Comparison of ENCODE assay signal across 11 cellular contexts in the genomic region with DNA sequence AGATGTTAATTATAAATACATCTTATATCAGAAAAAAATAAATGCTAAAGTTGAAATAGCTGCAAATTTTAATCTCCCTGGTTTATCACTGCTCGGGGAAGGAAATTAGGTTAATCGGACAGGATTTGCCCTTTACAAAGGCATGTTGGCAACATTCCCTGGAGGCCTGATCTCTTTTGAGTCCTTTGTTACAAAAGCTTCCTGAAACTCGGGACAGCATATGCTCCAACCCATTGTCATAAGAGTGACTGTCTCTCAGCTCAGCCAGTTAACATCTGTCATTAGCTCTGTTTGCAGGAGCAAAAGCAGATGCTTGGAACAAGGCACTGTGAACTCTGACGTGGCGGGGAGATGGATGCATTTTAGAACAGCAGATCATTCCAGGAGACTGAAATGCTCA.
A peak's percentile ranks its signal among the peaks of the same experiment; 100 is the strongest.
DNase-seq lines count a peak whose midpoint lies in the region; ATAC-seq, FAIRE-seq and TF ChIP-seq lines count a peak whose summit lies in the region.
"Had no signal": no experiment of that assay in that cellular context is flagged by ENCODE, and none has a peak within 500 bp of the region (broad histone marks: within the 10 kb centered on the region; RNA-seq: fewer than 3 reads in every experiment).

No MANE protein-coding gene starts in this region.

- H3K27ac ChIP-seq in BLaER1: peak overlapping the region; percentile 65
- no peak overlapping the region for H3K27ac ChIP-seq in K562 (ENCODE audit: extremely low read depth, low read depth, low read length)

- H4K20me1 ChIP-seq in BLaER1 (no peaks in the 10 kb centered on the region), K562 (replicated peaks; ENCODE audit: control insufficient read depth, insufficient read depth, low read length) (no peaks in the 10 kb centered on the region)

- TF ChIP-seq EP300 in K562 (IDR thresholded peaks at IDR 0.05; ENCODE audit: low read length): no peak

- no peak overlapping the region for H3K4me3 Mint-ChIP-seq in stimulated activated naive B cell treated with anti-CD40 and anti-IgM and Interleukin-4, amounts not matched to agents 10 μg/mL and 1 μg/mL and 100 μg/mL, for 72 hours
- H3K4me3 Mint-ChIP-seq: CD4-positive, alpha-beta T cell had no signal

- H3K9me1 ChIP-seq in K562 (ENCODE audit: control insufficient read depth, insufficient read depth, low read length): no peaks in the 10 kb centered on the region

- no TSS peak for BruUV-seq in K562 (replicated peaks; lab: Mats Ljungman, UMichigan)

- H3K27ac Mint-ChIP-seq in stimulated activated naive B cell treated with anti-CD40 and anti-IgM and Interleukin-4, amounts not matched to agents 10 μg/mL and 1 μg/mL and 100 μg/mL, for 72 hours: no peak overlapping the region
- H3K27ac Mint-ChIP-seq: CD4-positive, alpha-beta T cell had no signal

- intact Hi-C loops in K562 (cut with micrococcal nuclease): no loop called here

- CTCF ChIA-PET in K562 (lab: Yijun Ruan, JAX; ENCODE audit: low intra/inter-chr PET ratio): no interaction called here

- no peaks in the 10 kb centered on the region for H3K27me3 Mint-ChIP-seq in stimulated activated naive B cell treated with anti-CD40 and anti-IgM and Interleukin-4, amounts not matched to agents 10 μg/mL and 1 μg/mL and 100 μg/mL, for 72 hours

- peak; percentile 63 for FAIRE-seq in K562 (lab: Jason Lieb, UNC)

- no peak for ATAC-seq in K562
- ATAC-seq in left lobe of liver: peak; percentile 56
- ATAC-seq in stimulated activated naive B cell treated with anti-CD40 and anti-IgM and Interleukin-4, amounts not matched to agents 10 μg/mL and 1 μg/mL and 100 μg/mL, for 72 hours (replicated peaks): no peak
- no peak for ATAC-seq in HG02852 (IDR thresholded peaks at IDR 0.05; ENCODE audit: unreplicated experiment)

- 1% methylated on average over 5 of the region's 5 CpGs for WGBS in K562 (ENCODE audit: insufficient coverage, low coverage, missing lambda C conversion rate)

- H3K4me2 ChIP-seq in BLaER1 (peak overlapping the region; percentile 69), K562 (ENCODE audit: insufficient read depth, low read length) (no peak overlapping the region)

- H3K4me3 ChIP-seq in BLaER1 (no peak overlapping the region), K562 (no peak overlapping the region)

- H2AFZ ChIP-seq in K562 (ENCODE audit: low read depth, low read length): no peak overlapping the region

- no peaks in the 10 kb centered on the region for H3K36me3 Mint-ChIP-seq in stimulated activated naive B cell treated with anti-CD40 and anti-IgM and Interleukin-4, amounts not matched to agents 10 μg/mL and 1 μg/mL and 100 μg/mL, for 72 hours

- DNase-seq in NCI-H187 treated with DMSO at 0.1 percent for 48 hours (lab: John Stamatoyannopoulos, UW): peak; percentile 35
- no peak for DNase-seq in K562 (ENCODE audit: extremely low read depth in 1 of 4, low spot score in 3 of 4)
- DNase-seq in left lobe of liver (ENCODE audit: low spot score): no peak
- no peak for DNase-seq in NOMO-1 treated with DMSO at 0.1 percent for 48 hours (lab: John Stamatoyannopoulos, UW; ENCODE audit: unreplicated experiment)
- no peak for DNase-seq in dedifferentiated amniotic fluid mesenchymal stem cell (ENCODE audit: extremely low spot score)
- DNase-seq in stimulated activated naive B cell treated with anti-CD40 and anti-IgM and Interleukin-4, amounts not matched to agents 10 μg/mL and 1 μg/mL and 100 μg/mL, for 72 hours: no peak
- DNase-seq: CD4-positive, alpha-beta T cell; NCI-H1105; SW 1271 had no signal

- no peak for TF ChIP-seq CTCF in K562 (IDR thresholded peaks at IDR 0.05 in 2 of 3, conservative IDR thresholded peaks at IDR 0.05 in 1 of 3; ENCODE audit: insufficient read depth in 2 of 3, low read depth in 1 of 3, low read length in 3 of 3)

- H3K9me3 Mint-ChIP-seq in stimulated activated naive B cell treated with anti-CD40 and anti-IgM and Interleukin-4, amounts not matched to agents 10 μg/mL and 1 μg/mL and 100 μg/mL, for 72 hours: no peaks in the 10 kb centered on the region
- H3K9me3 Mint-ChIP-seq: CD4-positive, alpha-beta T cell had no signal

- H3K79me2 ChIP-seq in K562 (ENCODE audit: control insufficient read depth, insufficient read depth, low read length): no peaks in the 10 kb centered on the region

- H3K36me3 ChIP-seq in BLaER1: no peaks in the 10 kb centered on the region
- H3K36me3 ChIP-seq in K562 (ENCODE audit: control insufficient read depth, insufficient read depth, low read length): no peaks in the 10 kb centered on the region

- H3K4me1 ChIP-seq in BLaER1: peaks cover 67% of the 10 kb centered on the region
- H3K4me1 ChIP-seq in K562 (replicated peaks in 1 of 2; ENCODE audit: control insufficient read depth in 2 of 2, insufficient read depth in 2 of 2, low read length in 2 of 2): no peaks in the 10 kb centered on the region

- no peaks in the 10 kb centered on the region for H3K4me1 Mint-ChIP-seq in stimulated activated naive B cell treated with anti-CD40 and anti-IgM and Interleukin-4, amounts not matched to agents 10 μg/mL and 1 μg/mL and 100 μg/mL, for 72 hours

- in situ Hi-C loops in K562 (cut with MboI): no loop called here

- H3K9ac ChIP-seq in BLaER1: no peak overlapping the region; the same call in 1 of the 2 replicates
- H3K9ac ChIP-seq in K562 (ENCODE audit: insufficient read depth in 1 of 2, low read depth in 2 of 2, low read length in 2 of 2): no peak overlapping the region

- POLR2A ChIA-PET in K562 (lab: Yijun Ruan, JAX): no interaction called here

- H3K27me3 ChIP-seq in BLaER1: no peaks in the 10 kb centered on the region
- peaks cover 0 to 3% of the 10 kb centered on the region in 2 experiments; a peak in 1 of 5 replicates for H3K27me3 ChIP-seq in K562 (ENCODE audit: control insufficient read depth in 2 of 2, insufficient read depth in 2 of 2, low read length in 2 of 2)

- TF ChIP-seq RAD21 in K562 (CRISPR knock-in tag; conservative IDR thresholded peaks at IDR 0.05 in 1 of 2, IDR thresholded peaks at IDR 0.05 in 1 of 2): no peak

- H3K9me3 ChIP-seq in BLaER1: peaks cover 11% of the 10 kb centered on the region
- no peaks in the 10 kb centered on the region for H3K9me3 ChIP-seq in K562 (replicated peaks; ENCODE audit: control insufficient read depth, insufficient read depth, low read depth, low read length)

- TF ChIP-seq POLR2A in K562 (conservative IDR thresholded peaks at IDR 0.05): no peak

TF ChIP-seq in K562, 482 proteins besides CTCF, POLR2A, EP300 and RAD21 (continues in another document):
- no peak for TF ChIP-seq TBP (optimal IDR thresholded peaks at IDR 0.05; ENCODE audit: low read depth, low read length)
- TF ChIP-seq, protein P1, sequence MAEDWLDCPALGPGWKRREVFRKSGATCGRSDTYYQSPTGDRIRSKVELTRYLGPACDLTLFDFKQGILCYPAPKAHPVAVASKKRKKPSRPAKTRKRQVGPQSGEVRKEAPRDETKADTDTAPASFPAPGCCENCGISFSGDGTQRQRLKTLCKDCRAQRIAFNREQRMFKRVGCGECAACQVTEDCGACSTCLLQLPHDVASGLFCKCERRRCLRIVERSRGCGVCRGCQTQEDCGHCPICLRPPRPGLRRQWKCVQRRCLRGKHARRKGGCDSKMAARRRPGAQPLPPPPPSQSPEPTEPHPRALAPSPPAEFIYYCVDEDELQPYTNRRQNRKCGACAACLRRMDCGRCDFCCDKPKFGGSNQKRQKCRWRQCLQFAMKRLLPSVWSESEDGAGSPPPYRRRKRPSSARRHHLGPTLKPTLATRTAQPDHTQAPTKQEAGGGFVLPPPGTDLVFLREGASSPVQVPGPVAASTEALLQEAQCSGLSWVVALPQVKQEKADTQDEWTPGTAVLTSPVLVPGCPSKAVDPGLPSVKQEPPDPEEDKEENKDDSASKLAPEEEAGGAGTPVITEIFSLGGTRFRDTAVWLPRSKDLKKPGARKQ (CRISPR knock-in tag; IDR thresholded peaks at IDR 0.05): no peak
- TF ChIP-seq, protein P2, sequence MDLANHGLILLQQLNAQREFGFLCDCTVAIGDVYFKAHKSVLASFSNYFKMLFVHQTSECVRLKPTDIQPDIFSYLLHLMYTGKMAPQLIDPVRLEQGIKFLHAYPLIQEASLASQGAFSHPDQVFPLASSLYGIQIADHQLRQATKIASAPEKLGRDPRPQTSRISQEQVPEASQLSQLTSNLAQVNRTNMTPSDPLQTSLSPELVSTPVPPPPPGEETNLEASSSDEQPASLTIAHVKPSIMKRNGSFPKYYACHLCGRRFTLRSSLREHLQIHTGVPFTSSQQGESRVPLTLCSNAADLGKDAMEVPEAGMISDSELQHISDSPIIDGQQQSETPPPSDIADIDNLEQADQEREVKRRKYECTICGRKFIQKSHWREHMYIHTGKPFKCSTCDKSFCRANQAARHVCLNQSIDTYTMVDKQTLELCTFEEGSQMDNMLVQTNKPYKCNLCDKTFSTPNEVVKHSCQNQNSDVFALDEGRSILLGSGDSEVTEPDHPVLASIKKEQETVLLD (IDR thresholded peaks at IDR 0.05): no peak
- TF ChIP-seq ZNF695 (CRISPR knock-in tag; IDR thresholded peaks at IDR 0.05): no peak
- TF ChIP-seq, protein P3, sequence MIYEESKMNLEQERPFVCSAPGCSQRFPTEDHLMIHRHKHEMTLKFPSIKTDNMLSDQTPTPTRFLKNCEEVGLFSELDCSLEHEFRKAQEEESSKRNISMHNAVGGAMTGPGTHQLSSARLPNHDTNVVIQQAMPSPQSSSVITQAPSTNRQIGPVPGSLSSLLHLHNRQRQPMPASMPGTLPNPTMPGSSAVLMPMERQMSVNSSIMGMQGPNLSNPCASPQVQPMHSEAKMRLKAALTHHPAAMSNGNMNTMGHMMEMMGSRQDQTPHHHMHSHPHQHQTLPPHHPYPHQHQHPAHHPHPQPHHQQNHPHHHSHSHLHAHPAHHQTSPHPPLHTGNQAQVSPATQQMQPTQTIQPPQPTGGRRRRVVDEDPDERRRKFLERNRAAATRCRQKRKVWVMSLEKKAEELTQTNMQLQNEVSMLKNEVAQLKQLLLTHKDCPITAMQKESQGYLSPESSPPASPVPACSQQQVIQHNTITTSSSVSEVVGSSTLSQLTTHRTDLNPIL (CRISPR knock-in tag; IDR thresholded peaks at IDR 0.05): no peak
- TF ChIP-seq, protein P4, sequence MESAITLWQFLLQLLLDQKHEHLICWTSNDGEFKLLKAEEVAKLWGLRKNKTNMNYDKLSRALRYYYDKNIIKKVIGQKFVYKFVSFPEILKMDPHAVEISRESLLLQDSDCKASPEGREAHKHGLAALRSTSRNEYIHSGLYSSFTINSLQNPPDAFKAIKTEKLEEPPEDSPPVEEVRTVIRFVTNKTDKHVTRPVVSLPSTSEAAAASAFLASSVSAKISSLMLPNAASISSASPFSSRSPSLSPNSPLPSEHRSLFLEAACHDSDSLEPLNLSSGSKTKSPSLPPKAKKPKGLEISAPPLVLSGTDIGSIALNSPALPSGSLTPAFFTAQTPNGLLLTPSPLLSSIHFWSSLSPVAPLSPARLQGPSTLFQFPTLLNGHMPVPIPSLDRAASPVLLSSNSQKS (CRISPR knock-in tag; IDR thresholded peaks at IDR 0.05): no peak
- no peak for TF ChIP-seq HDGF (IDR thresholded peaks at IDR 0.05)
